8 cellular contexts compared by ENCODE assay signal in genomic region chr9:77011973-77012817, GRCh38. TPM values are rescaled to one million over a fixed set of nuclear protein-coding genes. Genes with fewer than 3 reads are reported as not detected.
DNase-seq lines count a peak whose midpoint lies in the region; ATAC-seq, FAIRE-seq and TF ChIP-seq lines count a peak whose summit lies in the region.

No MANE protein-coding gene starts in this region.

- H3K27ac ChIP-seq in fibroblast of lung (ENCODE audit: insufficient read depth, low read length) (no peak overlapping the region), neutrophil (no peak overlapping the region), thyroid gland (no peak overlapping the region)

- WGBS in thyroid gland, 2 donors, result 8 to 11% methylated on average over 32 to 36 of the region's 42 CpGs

- FAIRE-seq in GM19239 (lab: Jason Lieb, UNC), result no peak

- peaks cover 54% of the 10 kb centered on the region for H3K27me3 ChIP-seq in fibroblast of lung (ENCODE audit: control insufficient read depth, insufficient read depth, low read length)
- H3K27me3 ChIP-seq in neutrophil, result peaks cover 99% of the 10 kb centered on the region
- H3K27me3 ChIP-seq in thyroid gland, result peaks cover 56% of the 10 kb centered on the region

- intact Hi-C loops in thyroid gland (cut with DNase I), result no loop called here

- no peaks in the 10 kb centered on the region for H4K20me1 ChIP-seq in fibroblast of lung (ENCODE audit: control insufficient read depth, extremely low read depth, insufficient read depth, low read length)

- no peaks in the 10 kb centered on the region for H3K9me3 ChIP-seq in fibroblast of lung (ENCODE audit: control insufficient read depth, insufficient read depth, low read depth, low read length)
- H3K9me3 ChIP-seq in neutrophil, result no peaks in the 10 kb centered on the region
- H3K9me3 ChIP-seq in thyroid gland, result no peaks in the 10 kb centered on the region

- no peaks in the 10 kb centered on the region for H3K36me3 ChIP-seq in fibroblast of lung (ENCODE audit: control insufficient read depth, insufficient read depth, low read length)
- H3K36me3 ChIP-seq in neutrophil, result no peaks in the 10 kb centered on the region
- no peaks in the 10 kb centered on the region for H3K36me3 ChIP-seq in thyroid gland

- no peaks in the 10 kb centered on the region for H3K79me2 ChIP-seq in fibroblast of lung (ENCODE audit: control insufficient read depth, insufficient read depth, low read length)

- peak overlapping the region in 2 of 4 experiments; percentile 21 to 40 for H3K4me3 ChIP-seq in fibroblast of lung (replicated peaks in 1 of 4; ENCODE audit: control extremely low read depth in 1 of 4, insufficient read depth in 1 of 4, low read depth in 3 of 4, low read length in 4 of 4)
- H3K4me3 ChIP-seq in neutrophil (ENCODE audit: low read depth in 1 of 2, low read length in 1 of 2), result no peak overlapping the region
- H3K4me3 ChIP-seq in thyroid gland (replicated peaks in 1 of 3), result no peak overlapping the region

- ATAC-seq in GM21737 (IDR thresholded peaks at IDR 0.05; ENCODE audit: unreplicated experiment), result peak; percentile 69

- peak overlapping the region; percentile 44 for H3K4me2 ChIP-seq in fibroblast of lung (ENCODE audit: extremely low read depth, insufficient read depth, low read length)

- H2AFZ ChIP-seq in fibroblast of lung (ENCODE audit: low read length), result no peak overlapping the region

- DNase-seq in COLO829 (ENCODE audit: low spot score) (peak; percentile 56), NAMALWA (ENCODE audit: low spot score) (peak; percentile 8), fibroblast of lung (ENCODE audit: low read depth in 2 of 2) (peak in 1 of 2 donors; percentile 55), thyroid gland (peak; percentile 30 to 44), GM19239 (ENCODE audit: insufficient read length, low spot score) (no peak)
- DNase-seq in activated CD8-positive, alpha-beta memory T cell treated with anti-CD3 and anti-CD28 coated beads, Interleukin-2, amount 50 U/mL, for 4 hours, result peak; percentile 36

- TF ChIP-seq POLR2A in thyroid gland (IDR thresholded peaks at IDR 0.05), result no peak

- TF ChIP-seq CTCF in fibroblast of lung (conservative IDR thresholded peaks at IDR 0.05 in 1 of 2, IDR thresholded peaks at IDR 0.05 in 1 of 2; ENCODE audit: low read depth in 1 of 2, low read length in 2 of 2), result peak; percentile 47 to 72
- TF ChIP-seq CTCF in neutrophil (IDR thresholded peaks at IDR 0.05), result peak; percentile 50
- peak; percentile 13 to 75 (median 32) for TF ChIP-seq CTCF in thyroid gland (IDR thresholded peaks at IDR 0.05)

- H3K9ac ChIP-seq in fibroblast of lung (ENCODE audit: insufficient read depth, low read length), result no peak overlapping the region

- H3K4me1 ChIP-seq in fibroblast of lung (ENCODE audit: control insufficient read depth, extremely low read depth, insufficient read depth, low read length), result no peaks in the 10 kb centered on the region
- H3K4me1 ChIP-seq in neutrophil (ENCODE audit: control insufficient read depth in 1 of 2, insufficient read depth in 1 of 2, low read depth in 1 of 2, low read length in 1 of 2), result peaks cover 3 to 17% of the 10 kb centered on the region in 2 experiments
- H3K4me1 ChIP-seq in thyroid gland, result peaks cover 17 to 26% of the 10 kb centered on the region in 2 donors

RNA-seq across cellular contexts. Expression of gene FOXB2, which starts 7.3 kb away (rescaled TPM):
- total RNA-seq in fibroblast of lung (not detected in 2 replicates), thyroid gland (not detected)
- polyA plus RNA-seq in fibroblast of lung, result not detected in 2 replicates
- polyA plus RNA-seq in fibroblast of lung (2012), result not detected in 2 replicates
- polyA minus RNA-seq in fibroblast of lung (ENCODE audit: low replicate concordance), result not detected in 2 replicates
